In the genomic region with DNA sequence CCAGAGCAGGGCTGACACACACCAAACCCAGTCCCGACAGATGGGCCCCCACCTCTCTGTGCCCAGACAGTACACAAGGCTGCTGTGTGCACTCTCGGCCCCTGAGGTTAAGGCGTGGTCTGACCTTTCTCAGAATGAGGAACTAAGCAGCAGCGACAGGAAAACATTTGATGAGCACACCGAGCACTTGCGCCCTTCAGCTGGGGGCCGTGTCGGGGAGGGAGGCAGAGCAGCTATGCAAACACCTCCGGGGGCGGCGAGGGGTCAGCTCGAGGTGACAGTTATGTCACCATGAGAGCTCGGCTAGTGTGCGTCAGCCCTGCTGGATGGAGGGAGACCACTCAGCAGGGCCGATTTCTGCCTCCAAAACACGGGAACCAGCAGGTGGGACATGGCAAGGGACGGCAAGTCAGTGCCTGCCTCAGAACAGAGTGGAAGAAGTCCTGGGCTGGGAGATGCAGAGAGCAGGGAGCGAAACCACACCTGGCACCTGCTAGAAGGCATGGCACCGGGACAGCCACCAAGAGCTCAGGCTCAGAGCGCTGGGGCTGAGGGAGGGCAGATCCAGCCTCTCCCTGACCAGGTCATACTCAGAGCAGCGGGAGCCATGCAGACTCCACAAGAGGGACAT, we compare ENCODE assay signal across 9 cellular contexts. TPM values are rescaled to one million over a fixed set of nuclear protein-coding genes. Genes with fewer than 3 reads are reported as not detected.
DNase-seq lines count a peak whose midpoint lies in the region; ATAC-seq, FAIRE-seq and TF ChIP-seq lines count a peak whose summit lies in the region.
"Had no signal": no experiment of that assay in that cellular context is flagged by ENCODE, and none has a peak within 500 bp of the region (broad histone marks: within the 10 kb centered on the region; RNA-seq: fewer than 3 reads in every experiment).

No MANE protein-coding gene starts in this region.

- peak overlapping the region in 5 of 6 donors; percentile 19 to 59 (median 38) for H3K27ac Mint-ChIP-seq in immature natural killer cell

- FAIRE-seq in urothelium cell line (lab: Jason Lieb, UNC) (no peak), H54 (lab: Jason Lieb, UNC) (no peak), frontal cortex (lab: Jason Lieb, UNC) (no peak)
- FAIRE-seq: bronchial epithelial cell had no signal

- no peak for TF ChIP-seq POLR2A in H54 (IDR thresholded peaks at IDR 0.05; ENCODE audit: low read depth, low read length)

- H3K27ac ChIP-seq in DOHH2 (ENCODE audit: low read depth, low read length), result peak overlapping the region; percentile 85

- H3K9me3 ChIP-seq in DOHH2 (ENCODE audit: control insufficient read depth, insufficient read depth, low read length), result no peaks in the 10 kb centered on the region

- no peaks in the 10 kb centered on the region for H3K9me3 Mint-ChIP-seq in immature natural killer cell

- H3K79me2 ChIP-seq in DOHH2 (ENCODE audit: control insufficient read depth, low read length), result no peaks in the 10 kb centered on the region

- ATAC-seq in GM19351 (IDR thresholded peaks at IDR 0.05; ENCODE audit: unreplicated experiment) (peak; percentile 99), HG03196 (IDR thresholded peaks at IDR 0.05; ENCODE audit: unreplicated experiment) (peak; percentile 97)

- no peak for TF ChIP-seq CTCF in DOHH2 (IDR thresholded peaks at IDR 0.05; ENCODE audit: low read depth, low read length, poor library complexity, severe bottlenecking)

- no peaks in the 10 kb centered on the region for H4K20me1 ChIP-seq in DOHH2 (ENCODE audit: control insufficient read depth, insufficient read depth, low read depth, low read length)

- peak overlapping the region; percentile 89 for H3K4me2 ChIP-seq in DOHH2 (ENCODE audit: low read length)

- H3F3A ChIP-seq in DOHH2 (ENCODE audit: control insufficient read depth, insufficient read depth), result peaks cover 3% of the 10 kb centered on the region; the same call in 1 of the 2 replicates

- H3K36me3 ChIP-seq in DOHH2 (ENCODE audit: control insufficient read depth, low read length), result peaks cover 76% of the 10 kb centered on the region

- DNase-seq in SW480 (ENCODE audit: low spot score), result peak; percentile 47
- DNase-seq in immature natural killer cell, result peak in 2 of 3 donors; percentile 6 to 22
- peak; percentile 29 for DNase-seq in urothelium cell line (ENCODE audit: low spot score)
- DNase-seq in H54 (ENCODE audit: insufficient read length, low spot score), result no peak
- no peak for DNase-seq in frontal cortex (ENCODE audit: low spot score in 2 of 2)

- no peaks in the 10 kb centered on the region for H3K27me3 ChIP-seq in DOHH2 (ENCODE audit: control insufficient read depth, low read length)

- no peaks in the 10 kb centered on the region for H3K9me2 ChIP-seq in DOHH2 (replicated peaks; ENCODE audit: control insufficient read depth, low read length)

- H3K4me1 Mint-ChIP-seq in immature natural killer cell, result peaks cover 5 to 9% of the 10 kb centered on the region in 2 donors

- peaks cover 31% of the 10 kb centered on the region for H3K4me1 ChIP-seq in DOHH2 (ENCODE audit: control insufficient read depth, low read length)

- H3K36me3 Mint-ChIP-seq in immature natural killer cell, result no peaks in the 10 kb centered on the region

- H3K4me3 ChIP-seq in DOHH2 (ENCODE audit: low read length), result peak overlapping the region; percentile 69

- H3K4me3 Mint-ChIP-seq in immature natural killer cell, result peak overlapping the region in 1 of 5 donors; percentile 6

- H3K27me3 Mint-ChIP-seq in immature natural killer cell (ENCODE audit: low read depth in 3 of 3), result peaks cover 5 to 6% (median 5%) of the 10 kb centered on the region in 3 donors

RNA-seq across cellular contexts. Expression of gene CHST15, which starts 57.4 kb away (rescaled TPM):
- polyA plus RNA-seq in immature natural killer cell, result under 1 TPM; 0.07 to 0.20 (median 0.08) TPM
- total RNA-seq in frontal cortex, result 48.9 TPM

Comparison
In these comparisons a context has a peak if more than half of its experiments do, and no peak if none do; other contexts are left out.
1. DNase-seq: peak in SW480 (single experiment), immature natural killer cell (2 of 3) and urothelium cell line (single experiment); none in H54 (single experiment) and frontal cortex (0 of 2).